ENCODE assay signal across 10 cellular contexts in the genomic region with DNA sequence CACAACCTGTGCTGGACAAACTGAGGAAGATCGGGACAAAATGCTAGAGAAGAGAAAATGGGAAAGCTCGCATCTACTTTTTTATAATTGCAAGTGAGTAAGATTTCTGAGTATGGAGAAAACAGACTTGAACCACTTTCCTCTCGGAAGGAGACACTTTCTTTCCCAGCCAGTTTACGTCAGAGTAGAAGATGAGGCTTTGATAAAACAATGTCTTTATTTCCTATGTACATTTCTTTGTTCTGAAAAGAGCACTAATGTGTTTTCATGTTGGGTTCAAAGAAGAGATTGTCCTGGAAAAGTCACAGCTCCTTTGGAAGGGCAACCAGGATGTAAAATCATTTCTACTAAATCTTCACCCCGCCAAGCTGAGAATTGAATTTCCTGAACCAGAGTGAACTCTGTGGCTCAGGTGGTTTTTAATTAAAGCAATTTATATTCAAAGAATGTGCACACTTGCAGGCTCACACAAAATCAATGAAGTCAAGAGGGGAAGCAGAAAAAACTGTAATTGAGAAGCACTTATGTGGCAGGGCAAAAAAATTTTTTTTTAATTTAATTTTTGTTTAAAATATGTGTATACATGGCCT.
"Had no signal": no experiment of that assay in that cellular context is flagged by ENCODE, and none has a peak within 500 bp of the region (broad histone marks: within the 10 kb centered on the region; RNA-seq: fewer than 3 reads in every experiment).

No MANE protein-coding gene starts in this region.

- H3K4me3 ChIP-seq: uterus had no signal

- H3K36me3 ChIP-seq: uterus had no signal

- H3K27me3 ChIP-seq: uterus had no signal

- DNase-seq: activated B cell treated with CpG ODN at 0.5 μM for 24 hours; activated CD4-positive, alpha-beta T cell treated with anti-CD3 and anti-CD28 coated beads, Interleukin-2, amount 10 ng/mL, durations not matched to agents 7 days and 5 days; activated CD8-positive, alpha-beta memory T cell treated with anti-CD3 and anti-CD28 coated beads for 24 hours; activated naive CD4-positive, alpha-beta T cell treated with anti-CD3 and anti-CD28 coated beads for 36 hours; effector memory CD8-positive, alpha-beta T cell; erythroblast; stimulated activated CD4-positive, alpha-beta T cell treated with anti-CD3 and anti-CD28 coated beads, Interleukin-15, amount 100 ng/mL, for 24 hours; stimulated activated CD4-positive, alpha-beta T cell treated with anti-CD3 and anti-CD28 coated beads, Interleukin-4, amount 100 ng/mL, for 24 hours; stimulated activated naive CD8-positive, alpha-beta T cell treated with anti-CD3 and anti-CD28 coated beads, Interleukin-15, amount 100 ng/mL, for 72 hours; uterus had no signal

- H3K9me3 ChIP-seq: uterus had no signal

- ATAC-seq: effector memory CD8-positive, alpha-beta T cell; stimulated activated naive CD8-positive, alpha-beta T cell treated with anti-CD3 and anti-CD28 coated beads, Interleukin-15, amount 100 ng/mL, for 72 hours had no signal

- H3K4me1 ChIP-seq: uterus had no signal
